Comparison of ENCODE assay signal across 8 cellular contexts in the genomic region with DNA sequence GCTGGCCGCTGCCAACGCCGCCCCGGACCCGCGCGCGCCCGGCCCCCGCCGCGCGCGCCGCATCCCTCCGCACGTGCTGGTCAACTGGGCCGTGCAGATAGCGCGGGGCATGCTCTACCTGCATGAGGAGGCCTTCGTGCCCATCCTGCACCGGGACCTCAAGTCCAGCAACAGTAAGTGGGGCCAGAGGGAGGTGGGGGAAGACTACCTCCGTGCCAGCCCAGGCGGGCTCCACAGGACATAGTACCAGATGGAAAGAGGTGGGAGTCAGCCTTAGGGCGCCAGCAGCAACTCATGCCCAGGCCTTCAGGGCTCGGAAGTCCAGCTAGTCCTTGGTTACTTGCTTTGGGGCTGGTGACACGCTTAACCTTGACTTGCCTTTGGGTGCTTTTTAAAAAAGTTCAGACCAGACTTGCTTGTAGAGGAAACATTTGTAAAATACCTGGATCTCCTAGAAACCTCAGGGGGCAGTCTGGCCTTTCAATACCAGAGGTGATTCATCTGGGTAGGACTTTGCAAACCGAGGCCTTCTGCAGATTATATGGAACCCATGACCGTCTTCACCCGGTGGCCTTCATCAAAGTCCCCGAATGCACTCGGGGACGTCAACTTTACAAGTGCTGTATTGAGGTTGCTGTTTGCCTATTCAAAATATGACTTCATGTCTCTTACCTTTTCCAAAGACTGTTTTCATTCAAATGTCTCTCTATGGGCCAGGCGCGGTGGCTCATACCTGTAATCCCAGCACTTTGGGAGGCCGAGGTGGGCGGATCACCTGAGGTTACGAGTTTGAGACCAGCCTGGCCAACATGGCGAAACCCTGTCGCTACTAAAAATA. TPM values are rescaled to one million over a fixed set of nuclear protein-coding genes. Genes with fewer than 3 reads are reported as not detected.
DNase-seq lines count a peak whose midpoint lies in the region; ATAC-seq and TF ChIP-seq lines count a peak whose summit lies in the region.

No MANE protein-coding gene starts in this region.

- no peak overlapping the region for H3K27ac ChIP-seq in WERI-Rb-1

- CTCF ChIA-PET in activated naive CD4-positive, alpha-beta T cell treated with anti-CD3 and anti-CD28 coated beads for 36 hours (lab: Charles Lee): no interaction called here

- H3K4me3 ChIP-seq in WERI-Rb-1 (ENCODE audit: low read depth, low read length): peak overlapping the region; percentile 65
- H3K4me3 ChIP-seq in retinal pigment epithelial cell (ENCODE audit: low read length): peak overlapping the region; percentile 61

- H3K36me3 Mint-ChIP-seq in activated naive CD4-positive, alpha-beta T cell treated with anti-CD3 and anti-CD28 coated beads for 36 hours (ENCODE audit: low read depth): no peaks in the 10 kb centered on the region

- H3K4me3 Mint-ChIP-seq in activated naive CD4-positive, alpha-beta T cell treated with anti-CD3 and anti-CD28 coated beads for 36 hours: peak overlapping the region; percentile 70

- ATAC-seq in sciatic nerve: no peak

- H3K27me3 ChIP-seq in WERI-Rb-1 (ENCODE audit: insufficient read depth, low read depth, severe bottlenecking): peaks cover 6% of the 10 kb centered on the region

- DNase-seq in activated naive CD4-positive, alpha-beta T cell treated with anti-CD3 and anti-CD28 coated beads for 36 hours: no peak
- DNase-seq in activated naive CD4-positive, alpha-beta T cell (lab: John Stamatoyannopoulos, UW): no peak
- DNase-seq in WERI-Rb-1 (peak; percentile 22), glomerular visceral epithelial cell (ENCODE audit: extremely low spot score) (peak; percentile 26), retinal pigment epithelial cell (ENCODE audit: low read depth) (no peak), sciatic nerve (ENCODE audit: low spot score) (no peak), COLO829 (ENCODE audit: low spot score) (no peak), NCI-H1092 treated with DMSO at 0.1 percent for 48 hours (lab: John Stamatoyannopoulos, UW) (no peak)

- no peaks in the 10 kb centered on the region for H3K9me3 Mint-ChIP-seq in activated naive CD4-positive, alpha-beta T cell treated with anti-CD3 and anti-CD28 coated beads for 36 hours

- TF ChIP-seq CTCF in WERI-Rb-1 (IDR thresholded peaks at IDR 0.05; ENCODE audit: low read depth, low read length) (no peak), retinal pigment epithelial cell (conservative IDR thresholded peaks at IDR 0.05; ENCODE audit: low read depth, low read length) (no peak)

- H3K27me3 Mint-ChIP-seq in activated naive CD4-positive, alpha-beta T cell treated with anti-CD3 and anti-CD28 coated beads for 36 hours (ENCODE audit: low read depth): peaks cover 15% of the 10 kb centered on the region

- H3K9me3 ChIP-seq in WERI-Rb-1 (ENCODE audit: severe bottlenecking): no peaks in the 10 kb centered on the region

- H3K36me3 ChIP-seq in WERI-Rb-1: peaks cover 2% of the 10 kb centered on the region; the same call in 1 of the 2 replicates

- H3K4me1 Mint-ChIP-seq in activated naive CD4-positive, alpha-beta T cell treated with anti-CD3 and anti-CD28 coated beads for 36 hours (ENCODE audit: low read depth): peaks cover 10% of the 10 kb centered on the region

- intact Hi-C loops in activated naive CD4-positive, alpha-beta T cell treated with anti-CD3 and anti-CD28 coated beads for 36 hours (cut with micrococcal nuclease): loop anchor here (5.0 kb wide), 1 partner anchor 47 kb away; no protein-coding TSS in a partner anchor
- intact Hi-C loops in sciatic nerve (cut with DNase I): no loop called here

- no peak overlapping the region for H3K27ac Mint-ChIP-seq in activated naive CD4-positive, alpha-beta T cell treated with anti-CD3 and anti-CD28 coated beads for 36 hours

RNA-seq across cellular contexts. Expression of gene MAP3K21, which starts 1.4 kb away (rescaled TPM):
- total RNA-seq in activated naive CD4-positive, alpha-beta T cell treated with anti-CD3 and anti-CD28 coated beads for 36 hours: 1 to 10 TPM; 1.8 to 2.0 TPM
- total RNA-seq in sciatic nerve: 1.6 TPM

RNA-seq across cellular contexts. Expression of gene PCNX2, which starts 33.4 kb away (rescaled TPM):
- total RNA-seq in activated naive CD4-positive, alpha-beta T cell treated with anti-CD3 and anti-CD28 coated beads for 36 hours: 10 to 100 TPM; 11.5 to 12.2 TPM
- 16.2 TPM for total RNA-seq in sciatic nerve

Comparison
In these comparisons a context has a peak if more than half of its experiments do, and no peak if none do; other contexts are left out.
1. DNase-seq: peak in WERI-Rb-1 (single experiment) and glomerular visceral epithelial cell (single experiment); none in activated naive CD4-positive, alpha-beta T cell treated with anti-CD3 and anti-CD28 coated beads for 36 hours (single experiment), activated naive CD4-positive, alpha-beta T cell (0 of 4), retinal pigment epithelial cell (single experiment), sciatic nerve (single experiment), COLO829 (single experiment) and NCI-H1092 treated with DMSO at 0.1 percent for 48 hours (single experiment).